22 cellular contexts compared by ENCODE assay signal in genomic region chr2:11567631-11568031, GRCh38.
"Had no signal": no experiment of that assay in that cellular context is flagged by ENCODE, and none has a peak within 500 bp of the region (broad histone marks: within the 10 kb centered on the region; RNA-seq: fewer than 3 reads in every experiment).

No MANE protein-coding gene starts in this region.

- H3K4me3 ChIP-seq: esophagus squamous epithelium, heart right ventricle, lung, tibial nerve, vagina had no signal

- ATAC-seq: activated CD4-positive, CD25-positive, alpha-beta regulatory T cell treated with anti-CD3 and anti-CD28 coated beads, Interleukin-2, amount 50 U/mL, for 24 hours; heart right ventricle; SK-N-SH treated with all-trans-retinoic acid at 6 μM for 48 hours had no signal

- H3K9me3 Mint-ChIP-seq: activated CD4-positive, alpha-beta T cell treated with anti-CD3 and anti-CD28 coated beads, Interleukin-2, amount 10 ng/mL, durations not matched to agents 7 days and 5 days; activated naive CD8-positive, alpha-beta T cell treated with anti-CD3 and anti-CD28 coated beads for 36 hours; activated T-helper 1 cell treated with anti-CD3 and anti-CD28 coated beads, Interleukin-12 subunit alpha, Interleukin-12 subunit beta, Interleukin-2, Interleukin-4 antibody, amounts not matched to agents 30 ng/mL and 10 ng/mL and 1 ng/mL, durations not matched to agents 14 hours and 24 hours and 36 hours; dendritic cell treated with granulocyte-macrophage colony-stimulating factor and Interleukin-4, amounts not matched to agents 40 ng/mL and 50 ng/mL, for 4 days had no signal

- H3K9me3 ChIP-seq: esophagus squamous epithelium, heart right ventricle, neutrophil, tibial nerve, vagina had no signal

- H3K4me1 ChIP-seq: parathyroid adenoma had no signal

- H3K27me3 Mint-ChIP-seq: activated CD4-positive, alpha-beta T cell treated with anti-CD3 and anti-CD28 coated beads, Interleukin-2, amount 10 ng/mL, durations not matched to agents 7 days and 5 days; activated naive CD8-positive, alpha-beta T cell treated with anti-CD3 and anti-CD28 coated beads for 36 hours had no signal

- DNase-seq: activated CD4-positive, alpha-beta T cell treated with anti-CD3 and anti-CD28 coated beads, Interleukin-2, amount 10 ng/mL, durations not matched to agents 7 days and 5 days; activated naive CD4-positive, alpha-beta T cell; activated naive CD8-positive, alpha-beta T cell treated with anti-CD3 and anti-CD28 coated beads for 36 hours; amniotic stem cell; effector memory CD4-positive, alpha-beta T cell; esophagus squamous epithelium; heart right ventricle; naive B cell; retina; stimulated activated CD4-positive, alpha-beta T cell treated with anti-CD3 and anti-CD28 coated beads, Interleukin-2, amount 100 ng/mL, for 24 hours; stimulated activated naive CD4-positive, alpha-beta T cell treated with Interleukin-2 at 50 U/mL for 16 hours; T-helper 1 cell; T-helper 9 cell had no signal

- H3K27me3 ChIP-seq: heart right ventricle, neutrophil, tibial nerve, vagina had no signal

- H3K4me1 Mint-ChIP-seq: activated CD4-positive, alpha-beta T cell treated with anti-CD3 and anti-CD28 coated beads, Interleukin-2, amount 10 ng/mL, durations not matched to agents 7 days and 5 days; activated naive CD8-positive, alpha-beta T cell treated with anti-CD3 and anti-CD28 coated beads for 36 hours; naive B cell had no signal

- H3K27ac ChIP-seq: esophagus squamous epithelium, heart right ventricle, neutrophil, parathyroid adenoma, tibial nerve, vagina had no signal

- H3K27ac Mint-ChIP-seq: activated CD4-positive, alpha-beta T cell treated with anti-CD3 and anti-CD28 coated beads, Interleukin-2, amount 10 ng/mL, durations not matched to agents 7 days and 5 days; activated naive CD8-positive, alpha-beta T cell treated with anti-CD3 and anti-CD28 coated beads for 36 hours; activated T-helper 1 cell treated with anti-CD3 and anti-CD28 coated beads, Interleukin-12 subunit alpha, Interleukin-12 subunit beta, Interleukin-2, Interleukin-4 antibody, amounts not matched to agents 30 ng/mL and 10 ng/mL and 1 ng/mL, durations not matched to agents 14 hours and 24 hours and 36 hours; dendritic cell treated with granulocyte-macrophage colony-stimulating factor and Interleukin-4, amounts not matched to agents 40 ng/mL and 50 ng/mL, for 4 days; naive B cell had no signal

- H3K9ac ChIP-seq: parathyroid adenoma had no signal

- H3K36me3 Mint-ChIP-seq: activated naive CD8-positive, alpha-beta T cell treated with anti-CD3 and anti-CD28 coated beads for 36 hours had no signal

- H3K36me3 ChIP-seq: esophagus squamous epithelium, heart right ventricle, neutrophil had no signal

- H3K4me3 Mint-ChIP-seq: activated CD4-positive, alpha-beta T cell treated with anti-CD3 and anti-CD28 coated beads, Interleukin-2, amount 10 ng/mL, durations not matched to agents 7 days and 5 days; activated naive CD8-positive, alpha-beta T cell treated with anti-CD3 and anti-CD28 coated beads for 36 hours; activated T-helper 1 cell treated with anti-CD3 and anti-CD28 coated beads, Interleukin-12 subunit alpha, Interleukin-12 subunit beta, Interleukin-2, Interleukin-4 antibody, amounts not matched to agents 30 ng/mL and 10 ng/mL and 1 ng/mL, durations not matched to agents 14 hours and 24 hours and 36 hours; dendritic cell treated with granulocyte-macrophage colony-stimulating factor and Interleukin-4, amounts not matched to agents 40 ng/mL and 50 ng/mL, for 4 days had no signal
